Comparison of ENCODE assay signal across 27 cellular contexts in genomic region chr17:6487243-6488007, GRCh38. TPM values are rescaled to one million over a fixed set of nuclear protein-coding genes. Genes with fewer than 3 reads are reported as not detected.
DNase-seq lines count a peak whose midpoint lies in the region; ATAC-seq and TF ChIP-seq lines count a peak whose summit lies in the region.
"Had no signal": no experiment of that assay in that cellular context is flagged by ENCODE, and none has a peak within 500 bp of the region (broad histone marks: within the 10 kb centered on the region; RNA-seq: fewer than 3 reads in every experiment).

No MANE protein-coding gene starts in this region.

- H3K9ac ChIP-seq in BLaER1 (no peak overlapping the region), mammary epithelial cell (ENCODE audit: insufficient read depth, low read length) (no peak overlapping the region)
- H3K9ac ChIP-seq: SK-N-SH had no signal

- H3K27ac ChIP-seq in BLaER1 (no peak overlapping the region), mammary epithelial cell (ENCODE audit: insufficient read depth, low read depth, low read length) (no peak overlapping the region)
- H3K27ac ChIP-seq: brain microvascular endothelial cell, colonic mucosa, thyroid gland had no signal

- no peak overlapping the region for H2AFZ ChIP-seq in mammary epithelial cell (ENCODE audit: low read depth, low read length)

- DNase-seq in H7: peak; percentile 19
- DNase-seq in cerebellar cortex (ENCODE audit: low spot score): peak; percentile 79
- peak; percentile 20 for DNase-seq in mucosa of gallbladder (ENCODE audit: low spot score)
- DNase-seq in mammary epithelial cell: no peak
- DNase-seq in DMS153 (lab: John Stamatoyannopoulos, UW): no peak
- no peak for DNase-seq in SK-N-DZ (ENCODE audit: low spot score)
- DNase-seq: activated CD4-positive, alpha-beta T cell treated with anti-CD3 and anti-CD28 coated beads, Interleukin-2, amount 10 ng/mL, durations not matched to agents 24 days and 14 days; activated T-cell treated with anti-CD3 and anti-CD28 coated beads, Interleukin-2, amount 50 U/mL, for 4 hours; brain microvascular endothelial cell; colonic mucosa; effector memory CD8-positive, alpha-beta T cell; hippocampal formation; NCI-H1092; nucleus accumbens; SK-N-SH; stimulated activated CD4-positive, alpha-beta T cell treated with anti-CD3 and anti-CD28 coated beads, Interleukin-4, amount 100 ng/mL, for 24 hours; stimulated activated naive CD4-positive, alpha-beta T cell treated with Interleukin-2 at 50 U/mL for 16 hours; T-helper 2 cell had no signal

- WGBS in mammary epithelial cell (ENCODE audit: low coverage, missing lambda C conversion rate): 41% methylated on average over 13 of the region's 13 CpGs

- H3K4me1 ChIP-seq in BLaER1: peaks cover 38% of the 10 kb centered on the region
- H3K4me1 ChIP-seq in mammary epithelial cell (ENCODE audit: insufficient read depth, low read length): no peaks in the 10 kb centered on the region
- H3K4me1 ChIP-seq: colonic mucosa, HAP-1, thyroid gland had no signal

- no peaks in the 10 kb centered on the region for H3K79me2 ChIP-seq in mammary epithelial cell (ENCODE audit: insufficient read depth, low read length)

- peak overlapping the region; percentile 14 for H3K4me2 ChIP-seq in BLaER1
- no peak overlapping the region for H3K4me2 ChIP-seq in mammary epithelial cell (ENCODE audit: insufficient read depth, low read depth, low read length)
- H3K4me2 ChIP-seq: SK-N-SH had no signal

- no peak for ATAC-seq in HG03342 (IDR thresholded peaks at IDR 0.05; ENCODE audit: unreplicated experiment)
- ATAC-seq: activated T-cell treated with anti-CD3 and anti-CD28 coated beads, Interleukin-2, amount 50 U/mL, for 4 hours; effector memory CD8-positive, alpha-beta T cell had no signal

- H3K9me3 ChIP-seq in BLaER1: no peaks in the 10 kb centered on the region
- no peaks in the 10 kb centered on the region for H3K9me3 ChIP-seq in mammary epithelial cell (replicated peaks; ENCODE audit: insufficient read depth, low read length)
- H3K9me3 ChIP-seq: colonic mucosa, esophagus muscularis mucosa, HAP-1, SK-N-SH, thyroid gland had no signal

- H3K27me3 ChIP-seq in BLaER1 (no peaks in the 10 kb centered on the region), H7 (ENCODE audit: control insufficient read depth, insufficient read depth, low read length) (0 out of 2 replicates have a peak, but pooled peaks cover 1% of the 10 kb centered on the region), mammary epithelial cell (ENCODE audit: insufficient read depth, low read length) (no peaks in the 10 kb centered on the region)
- H3K27me3 ChIP-seq: brain microvascular endothelial cell, colonic mucosa, esophagus muscularis mucosa, thyroid gland had no signal

- H3K36me3 ChIP-seq in BLaER1: no peaks in the 10 kb centered on the region
- H3K36me3 ChIP-seq in H7 (replicated peaks; ENCODE audit: control insufficient read depth, insufficient read depth, low read length): no peaks in the 10 kb centered on the region
- no peaks in the 10 kb centered on the region for H3K36me3 ChIP-seq in mammary epithelial cell (ENCODE audit: insufficient read depth, low read length)
- H3K36me3 ChIP-seq: brain microvascular endothelial cell, colonic mucosa, HAP-1, thyroid gland had no signal

- H4K20me1 ChIP-seq in BLaER1 (no peaks in the 10 kb centered on the region), mammary epithelial cell (ENCODE audit: insufficient read depth, low read length) (no peaks in the 10 kb centered on the region)

- CTCF ChIA-PET in mammary epithelial cell (lab: Charles Lee; ENCODE audit: low non-redundant PET): no interaction called here

- no peak overlapping the region for H3K4me3 ChIP-seq in BLaER1
- H3K4me3 ChIP-seq in H7 (ENCODE audit: insufficient read depth, low read depth, low read length): no peak overlapping the region
- no peak overlapping the region for H3K4me3 ChIP-seq in mammary epithelial cell (replicated peaks in 1 of 3; ENCODE audit: insufficient read depth in 1 of 3, low read depth in 2 of 3, low read length in 3 of 3)
- H3K4me3 ChIP-seq: colonic mucosa, esophagus muscularis mucosa, HAP-1, thyroid gland had no signal

- no peak for TF ChIP-seq CTCF in mammary epithelial cell (conservative IDR thresholded peaks at IDR 0.05 in 1 of 2, IDR thresholded peaks at IDR 0.05 in 1 of 2; ENCODE audit: extremely low read depth in 1 of 2, insufficient read depth in 1 of 2, low read depth in 1 of 2, low read length in 2 of 2)

- no TSS peak for BruUV-seq in mammary epithelial cell (replicated peaks; lab: Mats Ljungman, UMichigan)

- dilution Hi-C loops in mammary epithelial cell (cut with HindIII; ENCODE audit: low sequenced_read_pairs): no loop called here

- intact Hi-C loops in mammary epithelial cell (cut with micrococcal nuclease): no loop called here

- in situ Hi-C loops in mammary epithelial cell (cut with MboI; ENCODE audit: low sequenced_read_pairs in 2 of 2): loop anchor here in 1 of 2 donors (25.0 kb wide), 2 partner anchors 100 to 525 kb away; partner anchors contain the start of genes BCL6B and RNASEK

RNA-seq across cellular contexts. Expression of gene PIMREG, which starts 43.2 kb away (rescaled TPM):
- total RNA-seq in H7 (2014; rRNA removed; shearing (Covaris generic)): 93.6 and 115 TPM in 2 replicates
- total RNA-seq in mucosa of gallbladder (1.4 TPM), mammary epithelial cell (10 to 100 TPM in 1 of 2 donors, under 1 TPM in 1; 0.83 to 18.4 TPM)
- polyA plus RNA-seq in mammary epithelial cell: 18.2 TPM
- 7.8 TPM for polyA minus RNA-seq in mammary epithelial cell
- polyA plus RNA-seq in SK-N-DZ (2014; cell fraction: cytosol; rRNA removed): 446 and 481 TPM in 2 replicates
- polyA plus RNA-seq in SK-N-DZ (2014; cell fraction: nucleus; rRNA removed): 381 and 425 TPM in 2 replicates
- total RNA-seq: thyroid gland had no signal
- polyA plus RNA-seq: CD14-positive monocyte had no signal

RNA-seq across cellular contexts. Expression of gene AIPL1, which starts 52.5 kb away (rescaled TPM):
- 0.11 and 0.28 TPM in 2 replicates for total RNA-seq in H7 (2014; rRNA removed; shearing (Covaris generic))
- total RNA-seq in mucosa of gallbladder (not detected), mammary epithelial cell (not detected)
- polyA plus RNA-seq in mammary epithelial cell: not detected
- not detected for polyA minus RNA-seq in mammary epithelial cell
- polyA plus RNA-seq in SK-N-DZ (2014; cell fraction: cytosol; rRNA removed): not detected in 2 replicates
- 0.31 TPM in 1 of 2 replicates, not detected in the other for polyA plus RNA-seq in SK-N-DZ (2014; cell fraction: nucleus; rRNA removed)
- total RNA-seq: activated CD4-positive, alpha-beta T cell treated with anti-CD3 and anti-CD28 coated beads, Interleukin-2, amount 10 ng/mL, durations not matched to agents 24 days and 14 days; activated T-cell treated with anti-CD3 and anti-CD28 coated beads, Interleukin-2, amount 50 U/mL, for 4 hours; colonic mucosa; esophagus muscularis mucosa; frontal cortex; lung microvascular endothelial cell; pulmonary artery endothelial cell; thyroid gland had no signal
- polyA plus RNA-seq: CD14-positive monocyte, SK-N-SH had no signal

Comparison
In these comparisons a context has a peak if more than half of its experiments do, and no peak if none do; other contexts are left out.
1. DNase-seq: peak in H7 (single experiment), cerebellar cortex (single experiment) and mucosa of gallbladder (single experiment); none in mammary epithelial cell (single experiment), DMS153 (single experiment) and SK-N-DZ (single experiment).